28 cellular contexts compared by ENCODE assay signal in the genomic region with DNA sequence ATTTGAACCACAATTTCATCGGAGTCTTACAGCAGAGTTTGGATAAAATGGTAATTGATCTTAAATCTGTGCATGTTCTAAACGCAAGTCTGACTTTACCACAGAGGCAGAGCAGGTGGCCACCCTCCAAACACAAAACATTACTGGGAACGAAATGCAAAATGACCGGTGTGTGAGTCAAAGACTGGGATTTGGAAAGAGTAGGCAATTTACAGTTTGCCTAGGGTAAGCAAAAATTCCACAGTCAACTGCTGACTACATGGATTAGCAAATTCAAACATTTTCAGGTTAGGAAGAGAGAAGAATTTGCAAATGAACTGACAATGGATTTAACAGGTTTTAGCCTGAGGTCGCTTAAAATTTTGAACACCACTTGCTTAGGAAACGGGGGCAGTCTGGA.
DNase-seq lines count a peak whose midpoint lies in the region; ATAC-seq, FAIRE-seq and TF ChIP-seq lines count a peak whose summit lies in the region.
"Had no signal": no experiment of that assay in that cellular context is flagged by ENCODE, and none has a peak within 500 bp of the region (broad histone marks: within the 10 kb centered on the region; RNA-seq: fewer than 3 reads in every experiment).

No MANE protein-coding gene starts in this region.

- CTCF ChIA-PET in OCI-LY7 (lab: Charles Lee; ENCODE audit: unreplicated experiment) = no interaction called here

- no peak overlapping the region for H2BK5ac ChIP-seq in mesendoderm (ENCODE audit: low read length)

- no peak overlapping the region for H3K23ac ChIP-seq in mesendoderm (ENCODE audit: low read length)

- no peaks in the 10 kb centered on the region for H3K79me1 ChIP-seq in mesendoderm (ENCODE audit: low read length)

- H2BK120ac ChIP-seq in mesendoderm (ENCODE audit: low read depth, low read length) = no peak overlapping the region

- no peaks in the 10 kb centered on the region for H3K36me3 ChIP-seq in HUES64 (ENCODE audit: insufficient read depth, low read length)
- no peaks in the 10 kb centered on the region for H3K36me3 ChIP-seq in bronchial epithelial cell (ENCODE audit: control insufficient read depth, insufficient read depth, low read length)
- no peaks in the 10 kb centered on the region for H3K36me3 ChIP-seq in mesendoderm (ENCODE audit: control insufficient read depth, insufficient read depth, low read length)
- H3K36me3 ChIP-seq in OCI-LY7 (ENCODE audit: insufficient read depth, low read length) = no peaks in the 10 kb centered on the region
- no peaks in the 10 kb centered on the region for H3K36me3 ChIP-seq in testis (ENCODE audit: low read depth, missing control alignments)
- H3K36me3 ChIP-seq: lower lobe of right lung, neutrophil, tibial nerve had no signal

- H3K18ac ChIP-seq in mesendoderm (ENCODE audit: low read length) = peak overlapping the region; percentile 90

- no peak overlapping the region for H2BK15ac ChIP-seq in mesendoderm (replicated peaks; ENCODE audit: low read depth)

- WGBS in HUES64 = 50% methylated on average over 4 of the region's 6 CpGs
- no CpG with 5 or more reads among the region's 6 CpGs for WGBS in mesendoderm (ENCODE audit: extremely low coverage, insufficient coverage, low lambda C conversion rate)
- WGBS in testis, 2 donors = 80 to 84% methylated on average over 6 of the region's 6 CpGs

- H3K56ac ChIP-seq in mesendoderm (ENCODE audit: low read length) = no peak overlapping the region

- intact Hi-C loops in OCI-LY7 (cut with micrococcal nuclease; ENCODE audit: unreplicated experiment) (no loop called here), testis (cut with DNase I; ENCODE audit: low total_unique reads) (no loop called here)

- H3K27ac ChIP-seq in HUES64 (ENCODE audit: low read depth, low read length) = 0 out of 2 replicates have a peak overlapping the region, but pooled peaks have one; percentile 1
- peak overlapping the region; percentile 51 for H3K27ac ChIP-seq in mesendoderm (ENCODE audit: low read depth, low read length)
- no peak overlapping the region for H3K27ac ChIP-seq in OCI-LY7 (ENCODE audit: low read depth, low read length, poor library complexity, severe bottlenecking)
- no peak overlapping the region for H3K27ac ChIP-seq in testis
- H3K27ac ChIP-seq: A549, C4-2B, KMS-11, lower lobe of right lung, neutrophil, tibial nerve had no signal

- H3K9ac ChIP-seq in HUES64 (ENCODE audit: low read depth, low read length) (no peak overlapping the region), mesendoderm (ENCODE audit: low read length) (no peak overlapping the region)
- H3K9ac ChIP-seq: KMS-11 had no signal

- POLR2A ChIA-PET in OCI-LY7 (lab: Charles Lee) = no interaction called here

- H3K4ac ChIP-seq in mesendoderm (ENCODE audit: low read depth, low read length) = no peak overlapping the region

- no peak overlapping the region for H4K8ac ChIP-seq in mesendoderm (ENCODE audit: low read depth, low read length)

- H2AK5ac ChIP-seq in mesendoderm (ENCODE audit: low read length) = no peak overlapping the region

- H3K4me2 ChIP-seq in mesendoderm (ENCODE audit: low read length) (no peak overlapping the region), OCI-LY7 (ENCODE audit: low read length) (no peak overlapping the region)
- H3K4me2 ChIP-seq: A549, KMS-11 had no signal

- H3K4me1 ChIP-seq in HUES64 (ENCODE audit: insufficient read depth, low read length) (peaks cover 11% of the 10 kb centered on the region; the same call in 1 of the 2 replicates), mesendoderm (ENCODE audit: control insufficient read depth, low read depth, low read length) (peaks cover 3% of the 10 kb centered on the region), OCI-LY7 (ENCODE audit: insufficient read depth, low read length, poor library complexity, severe bottlenecking) (no peaks in the 10 kb centered on the region), testis (no peaks in the 10 kb centered on the region)
- H3K4me1 ChIP-seq: A549, lower lobe of right lung, tibial nerve had no signal

- H3K4me3 ChIP-seq in HUES64 (ENCODE audit: low read length) (no peak overlapping the region), bronchial epithelial cell (ENCODE audit: low read depth, low read length) (no peak overlapping the region), mesendoderm (ENCODE audit: low read length) (no peak overlapping the region), OCI-LY7 (ENCODE audit: low read depth, low read length, poor library complexity, severe bottlenecking) (no peak overlapping the region), testis (no peak overlapping the region)
- H3K4me3 ChIP-seq: A549, lower lobe of right lung, tibial nerve had no signal

- no TSS peak for BruUV-seq in OCI-LY7 (replicated peaks; lab: Mats Ljungman, UMichigan)

- no peaks in the 10 kb centered on the region for H3K79me2 ChIP-seq in mesendoderm (ENCODE audit: control insufficient read depth, insufficient read depth, low read length)
- H3K79me2 ChIP-seq in OCI-LY7 (ENCODE audit: insufficient read depth, low read depth, low read length) = no peaks in the 10 kb centered on the region

- no peak for FAIRE-seq in bronchial epithelial cell (lab: Jason Lieb, UNC)
- FAIRE-seq: A549, kidney had no signal

- no peaks in the 10 kb centered on the region for H3K27me3 ChIP-seq in HUES64 (ENCODE audit: insufficient read depth, low read length)
- no peaks in the 10 kb centered on the region for H3K27me3 ChIP-seq in bronchial epithelial cell (ENCODE audit: control insufficient read depth, insufficient read depth, low read length)
- H3K27me3 ChIP-seq in mesendoderm (ENCODE audit: insufficient read depth, low read length, poor library complexity) = no peaks in the 10 kb centered on the region
- no peaks in the 10 kb centered on the region for H3K27me3 ChIP-seq in testis
- H3K27me3 ChIP-seq: neutrophil, tibial nerve had no signal

- DNase-seq in AG08395 (ENCODE audit: low spot score) (peak; percentile 63), bronchial epithelial cell (ENCODE audit: low read depth) (peak; percentile 20), mesendoderm (peak; percentile 52), OCI-LY7 (ENCODE audit: low spot score) (no peak), NCI-H510A treated with DMSO at 0.1 percent for 48 hours (lab: John Stamatoyannopoulos, UW) (no peak), testis (no peak)
- DNase-seq: activated naive CD4-positive, alpha-beta T cell treated with anti-CD3 and anti-CD28 coated beads for 36 hours; activated T-cell treated with anti-CD3 and anti-CD28 coated beads, Interleukin-2, amount 50 U/mL, for 72 hours; amygdala; Calu3; HCEC 1CT; kidney; lower lobe of right lung; NCI-H1048; NCI-H1930; NCI-H345; retina; SIG-M5; stimulated activated CD4-positive, alpha-beta T cell treated with anti-CD3 and anti-CD28 coated beads, Interleukin-4, amount 100 ng/mL, for 4 hours; stimulated activated naive CD8-positive, alpha-beta T cell treated with anti-CD3 and anti-CD28 coated beads, Interleukin-15, Interleukin-2, amounts not matched to agents 100 U/mL and 50 U/mL, for 24 hours; T-cell had no signal

- no peaks in the 10 kb centered on the region for H4K20me1 ChIP-seq in OCI-LY7 (ENCODE audit: insufficient read depth, low read length)

- H3K9me3 ChIP-seq in HUES64 (ENCODE audit: insufficient read depth, low read depth, low read length) (no peaks in the 10 kb centered on the region), OCI-LY7 (ENCODE audit: low read length) (no peaks in the 10 kb centered on the region), testis (no peaks in the 10 kb centered on the region)
- H3K9me3 ChIP-seq: A549, lower lobe of right lung, neutrophil, tibial nerve had no signal

- no peak overlapping the region for H2AFZ ChIP-seq in OCI-LY7 (ENCODE audit: low read length)

- TF ChIP-seq POLR2A in testis (IDR thresholded peaks at IDR 0.05) = no peak

- no peaks in the 10 kb centered on the region for H3K9me2 ChIP-seq in OCI-LY7 (ENCODE audit: insufficient read depth, low read length)

- ATAC-seq in GM21526 (IDR thresholded peaks at IDR 0.05; ENCODE audit: low FRiP score, unreplicated experiment) = no peak
- ATAC-seq: A549; activated T-cell treated with anti-CD3 and anti-CD28 coated beads, Interleukin-2, amount 50 U/mL, for 72 hours; lower lobe of right lung; stimulated activated naive CD8-positive, alpha-beta T cell treated with anti-CD3 and anti-CD28 coated beads, Interleukin-15, Interleukin-2, amounts not matched to agents 100 U/mL and 50 U/mL, for 24 hours; T-cell had no signal

- H4K5ac ChIP-seq in mesendoderm (ENCODE audit: low read length) = no peak overlapping the region

- TF ChIP-seq CTCF in bronchial epithelial cell (IDR thresholded peaks at IDR 0.05; ENCODE audit: insufficient read depth, low read length, severe bottlenecking) (no peak), OCI-LY7 (conservative IDR thresholded peaks at IDR 0.05; ENCODE audit: low read length) (no peak), testis (IDR thresholded peaks at IDR 0.05) (no peak)

Comparison
In these comparisons a context has a peak if more than half of its experiments do, and no peak if none do; other contexts are left out.
1. DNase-seq: peak in AG08395 (single experiment), bronchial epithelial cell (single experiment) and mesendoderm (single experiment); none in OCI-LY7 (single experiment), NCI-H510A treated with DMSO at 0.1 percent for 48 hours (single experiment) and testis (single experiment).
2. H3K27ac ChIP-seq: peak in HUES64 (single experiment) and mesendoderm (single experiment); none in OCI-LY7 (single experiment) and testis (0 of 2).